In the genomic region with DNA sequence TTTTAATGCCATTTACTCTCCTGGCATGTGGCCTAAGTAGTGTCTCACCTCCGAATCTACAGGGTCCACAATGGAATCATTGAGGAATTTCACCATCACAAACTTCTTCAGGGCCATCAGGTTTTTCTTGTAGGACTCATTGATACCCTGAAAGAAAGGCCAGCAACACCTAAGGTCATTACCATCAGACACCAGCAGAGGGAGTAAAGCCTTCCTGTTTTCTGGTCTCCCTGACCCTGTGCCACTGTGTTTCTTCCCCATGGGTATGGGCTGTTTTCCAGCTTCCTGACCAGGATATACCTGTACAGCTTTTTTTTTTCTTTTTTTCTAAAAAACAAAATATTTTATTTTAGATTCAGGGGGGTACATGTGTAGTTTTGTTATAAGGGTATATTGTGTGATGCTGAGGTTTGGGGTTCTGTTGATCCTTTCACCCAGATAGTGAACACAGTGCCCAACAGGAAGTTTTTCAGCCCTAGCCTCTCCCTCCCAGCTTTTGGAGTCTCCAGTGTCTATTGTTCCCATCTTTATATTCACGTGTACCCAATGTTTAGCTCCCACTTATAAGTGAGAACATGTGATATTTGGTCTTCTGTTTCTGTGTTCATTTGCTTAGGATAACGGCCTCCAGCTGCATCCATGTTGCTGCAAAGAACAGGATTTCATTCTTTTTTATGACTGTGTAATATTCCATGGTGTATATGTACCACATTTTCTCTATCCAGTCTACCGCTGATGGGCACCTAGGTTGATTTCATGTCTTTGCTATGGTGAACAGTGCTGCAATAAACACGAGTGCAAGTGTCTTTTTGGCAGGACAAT, we compare ENCODE assay signal across 8 cellular contexts. TPM values are rescaled to one million over a fixed set of nuclear protein-coding genes. Genes with fewer than 3 reads are reported as not detected.
DNase-seq lines count a peak whose midpoint lies in the region; ATAC-seq and TF ChIP-seq lines count a peak whose summit lies in the region.

No MANE protein-coding gene starts in this region.

- no peaks in the 10 kb centered on the region for H3K9me2 ChIP-seq in GM23248 (ENCODE audit: insufficient read depth)

- POLR2A ChIA-PET in naive thymus-derived CD8-positive, alpha-beta T cell (lab: Charles Lee), result interaction anchor here (0.6 to 1.8 kb wide), 5 partner anchors 9 to 613 kb away, joined by 4 to 8 read pairs (median 5); partner anchors contain the start of gene NFYC

- TF ChIP-seq CTCF in BE2C (IDR thresholded peaks at IDR 0.05; ENCODE audit: low read depth, low read length) (peak; percentile 69), endothelial cell (IDR thresholded peaks at IDR 0.05; ENCODE audit: unreplicated experiment) (peak; percentile 80)

- ATAC-seq in naive thymus-derived CD8-positive, alpha-beta T cell, result peak; percentile 67 to 70
- no peak for ATAC-seq in HG02763 (IDR thresholded peaks at IDR 0.05; ENCODE audit: unreplicated experiment)

- H3K27me3 ChIP-seq in BE2C, result no peaks in the 10 kb centered on the region
- no peaks in the 10 kb centered on the region for H3K27me3 ChIP-seq in GM23248 (replicated peaks; ENCODE audit: insufficient read depth)

- no peaks in the 10 kb centered on the region for H3K9me3 ChIP-seq in BE2C
- H3K9me3 ChIP-seq in GM23248 (ENCODE audit: low read depth), result no peaks in the 10 kb centered on the region

- no peak overlapping the region for H3K4me3 Mint-ChIP-seq in endothelial cell (ENCODE audit: unreplicated experiment)
- H3K4me3 Mint-ChIP-seq in naive thymus-derived CD8-positive, alpha-beta T cell, result no peak overlapping the region

- H3K9ac ChIP-seq in GM23248, result no peak overlapping the region

- peaks cover 2% of the 10 kb centered on the region for H3K4me1 Mint-ChIP-seq in endothelial cell (ENCODE audit: unreplicated experiment)
- peaks cover 9 to 33% (median 16%) of the 10 kb centered on the region in 4 donors for H3K4me1 Mint-ChIP-seq in naive thymus-derived CD8-positive, alpha-beta T cell

- H3K27me3 Mint-ChIP-seq in endothelial cell (ENCODE audit: unreplicated experiment), result no peaks in the 10 kb centered on the region
- no peaks in the 10 kb centered on the region for H3K27me3 Mint-ChIP-seq in naive thymus-derived CD8-positive, alpha-beta T cell

- no peak overlapping the region for H3K27ac Mint-ChIP-seq in endothelial cell (ENCODE audit: unreplicated experiment)
- peak overlapping the region in 8 of 10 donors; percentile 4 to 89 (median 66) for H3K27ac Mint-ChIP-seq in naive thymus-derived CD8-positive, alpha-beta T cell

- peaks cover 16% of the 10 kb centered on the region for H3K36me3 Mint-ChIP-seq in endothelial cell (ENCODE audit: low read depth, unreplicated experiment)
- peaks cover 0 to 74% (median 17%) of the 10 kb centered on the region in 3 donors for H3K36me3 Mint-ChIP-seq in naive thymus-derived CD8-positive, alpha-beta T cell

- H3F3A ChIP-seq in GM23248 (ENCODE audit: insufficient read depth), result peaks cover 44% of the 10 kb centered on the region

- peaks cover 8% of the 10 kb centered on the region for H3K36me3 ChIP-seq in BE2C
- H3K36me3 ChIP-seq in GM23248 (ENCODE audit: low read depth), result peaks cover 8% of the 10 kb centered on the region; the same call in 1 of the 2 replicates

- in situ Hi-C loops in GM23248 (cut with MboI), result no loop called here

- 93 to 95% methylated on average over 5 of the region's 5 CpGs for WGBS in GM23248 (ENCODE audit: low coverage in 1 of 2, low lambda C conversion rate in 2 of 2, missing lambda C conversion rate in 2 of 2), 2 experiments

- H3K4me1 ChIP-seq in BE2C (no peaks in the 10 kb centered on the region), GM23248 (ENCODE audit: insufficient read depth) (peaks cover 27% of the 10 kb centered on the region)

- no peak overlapping the region for H3K27ac ChIP-seq in GM23248

- no peaks in the 10 kb centered on the region for H4K20me1 ChIP-seq in GM23248 (ENCODE audit: insufficient read depth)

- H2AFZ ChIP-seq in GM23248, result no peak overlapping the region

- H3K9me3 Mint-ChIP-seq in endothelial cell (ENCODE audit: unreplicated experiment), result no peaks in the 10 kb centered on the region
- no peaks in the 10 kb centered on the region for H3K9me3 Mint-ChIP-seq in naive thymus-derived CD8-positive, alpha-beta T cell

- H3K4me3 ChIP-seq in BE2C (ENCODE audit: low read depth, low read length) (no peak overlapping the region), GM23248 (no peak overlapping the region)

- DNase-seq in BE2C (peak; percentile 44), GM23248 (peak; percentile 64), NCI-H2227 treated with DMSO at 0.1 percent for 48 hours (lab: John Stamatoyannopoulos, UW) (peak; percentile 26), endothelial cell (ENCODE audit: low spot score) (peak; percentile 76), 8988T (no peak)
- DNase-seq in activated CD4-positive, alpha-beta T cell treated with anti-CD3 and anti-CD28 coated beads for 4 hours, result peak; percentile 44 to 67
- DNase-seq in naive thymus-derived CD8-positive, alpha-beta T cell, result peak in 9 of 10 donors; percentile 13 to 69 (median 51)

- H3K4me2 ChIP-seq in GM23248 (ENCODE audit: unreplicated experiment), result no peak overlapping the region

- no peaks in the 10 kb centered on the region for H3K79me2 ChIP-seq in GM23248 (ENCODE audit: insufficient read depth)

RNA-seq across cellular contexts. Expression of gene PPT1, which starts 18.3 kb away (rescaled TPM):
- polyA plus RNA-seq in BE2C (2012; ENCODE audit: insufficient read depth, insufficient read length, low read depth), result 34.7 TPM
- total RNA-seq in GM23248 (2014; rRNA removed; shearing (Covaris generic)), result 26.9 and 38.3 TPM in 2 replicates
- 53.1 and 54.0 TPM in 2 replicates for polyA plus RNA-seq in GM23248 (2016; fragmentation: Nextera tagmentation; extraction: Ambion mirVana)
- 52.7 TPM for total RNA-seq in endothelial cell (ENCODE audit: unreplicated experiment)
- 10 to 100 TPM; 70.9 to 72.9 TPM for total RNA-seq in naive thymus-derived CD8-positive, alpha-beta T cell
- 100 to 1,000 TPM; 236 to 267 (median 237) TPM for polyA plus RNA-seq in naive thymus-derived CD8-positive, alpha-beta T cell

RNA-seq across cellular contexts. Expression of gene CAP1, which starts 38.2 kb away (rescaled TPM):
- 99.9 TPM for polyA plus RNA-seq in BE2C (2012; ENCODE audit: insufficient read depth, insufficient read length, low read depth)
- total RNA-seq in GM23248 (2014; rRNA removed; shearing (Covaris generic)), result 496 and 560 TPM in 2 replicates
- 576 and 593 TPM in 2 replicates for polyA plus RNA-seq in GM23248 (2016; fragmentation: Nextera tagmentation; extraction: Ambion mirVana)
- total RNA-seq in endothelial cell (ENCODE audit: unreplicated experiment), result 378 TPM
- total RNA-seq in naive thymus-derived CD8-positive, alpha-beta T cell, result 100 to 1,000 TPM; 313 to 314 TPM
- polyA plus RNA-seq in naive thymus-derived CD8-positive, alpha-beta T cell, result 100 to 1,000 TPM; 610 to 675 (median 672) TPM
